ENCODE assay signal across 9 cellular contexts in the genomic region with DNA sequence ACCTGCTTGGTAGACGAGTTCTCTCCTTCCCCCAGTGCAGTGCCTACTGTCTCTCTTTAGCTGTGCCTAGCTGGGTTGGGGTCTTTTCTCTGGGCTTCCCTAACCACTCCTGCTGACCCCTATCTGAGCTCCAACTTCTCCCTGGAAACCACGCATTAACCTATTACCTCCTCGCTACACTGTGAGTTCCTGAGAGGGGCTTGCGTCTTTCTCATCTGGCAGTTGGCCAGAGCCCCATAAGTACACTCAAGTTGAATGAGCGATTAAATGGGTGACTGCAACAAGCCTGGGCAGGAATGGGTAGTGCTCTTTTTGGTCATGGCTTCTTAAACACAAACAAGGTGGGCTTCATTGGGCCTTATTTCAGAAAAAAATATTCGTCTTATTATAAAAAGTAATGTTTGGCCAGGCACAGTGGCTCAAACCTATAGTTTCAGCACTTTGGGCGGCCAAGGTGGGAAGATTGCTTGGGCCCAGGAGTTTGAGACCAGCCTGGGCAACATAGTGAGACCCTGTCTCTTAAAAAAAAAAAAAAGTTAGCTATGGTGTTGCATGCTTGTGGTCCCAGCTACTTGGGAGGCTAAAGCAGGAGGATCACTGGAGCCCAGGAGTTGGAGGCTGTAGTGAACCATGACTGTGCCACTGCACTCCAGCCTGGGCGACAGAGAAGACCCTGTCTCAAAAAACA. TPM values are rescaled to one million over a fixed set of nuclear protein-coding genes. Genes with fewer than 3 reads are reported as not detected.
DNase-seq lines count a peak whose midpoint lies in the region; ATAC-seq and TF ChIP-seq lines count a peak whose summit lies in the region.
"Had no signal": no experiment of that assay in that cellular context is flagged by ENCODE, and none has a peak within 500 bp of the region (broad histone marks: within the 10 kb centered on the region; RNA-seq: fewer than 3 reads in every experiment).

No MANE protein-coding gene starts in this region.

- H3K4me3 ChIP-seq in left ventricle myocardium inferior (no peak overlapping the region), PC-3 (ENCODE audit: low read length) (no peak overlapping the region), gastroesophageal sphincter (no peak overlapping the region), upper lobe of right lung (no peak overlapping the region), WERI-Rb-1 (ENCODE audit: low read depth, low read length) (no peak overlapping the region)
- H3K4me3 ChIP-seq: testis had no signal

- WGBS in gastroesophageal sphincter (ENCODE audit: low coverage in 1 of 2), 2 donors: 93% methylated on average over 7 of the region's 8 CpGs; no CpG with 5 or more reads in 1 of the 2 donors

- TF ChIP-seq EP300 in gastroesophageal sphincter (IDR thresholded peaks at IDR 0.05): no peak

- H3K36me3 ChIP-seq in left ventricle myocardium inferior: no peaks in the 10 kb centered on the region
- no peaks in the 10 kb centered on the region for H3K36me3 ChIP-seq in PC-3 (ENCODE audit: low read depth, low read length)
- H3K36me3 ChIP-seq in gastroesophageal sphincter: no peaks in the 10 kb centered on the region
- H3K36me3 ChIP-seq in upper lobe of right lung: no peaks in the 10 kb centered on the region
- H3K36me3 ChIP-seq in WERI-Rb-1: no peaks in the 10 kb centered on the region

- H3K9ac ChIP-seq in PC-3 (ENCODE audit: low read length): no peak overlapping the region

- peaks cover 81% of the 10 kb centered on the region for H3K4me1 ChIP-seq in left ventricle myocardium inferior
- H3K4me1 ChIP-seq in PC-3 (ENCODE audit: insufficient read depth, low read length): peaks cover 47% of the 10 kb centered on the region
- H3K4me1 ChIP-seq in gastroesophageal sphincter: peaks cover 9 to 93% (median 40%) of the 10 kb centered on the region in 3 donors
- peaks cover 48% of the 10 kb centered on the region for H3K4me1 ChIP-seq in upper lobe of right lung

- POLR2A ChIA-PET in PC-3 (lab: Charles Lee; ENCODE audit: unreplicated experiment): no interaction called here

- H2AFZ ChIP-seq in PC-3 (ENCODE audit: low read length): no peak overlapping the region

- ATAC-seq in Right ventricle myocardium inferior: no peak
- no peak for ATAC-seq in PC-3
- ATAC-seq in gastroesophageal sphincter: no peak
- no peak for ATAC-seq in upper lobe of right lung

- H3K9me2 ChIP-seq in PC-3 (replicated peaks; ENCODE audit: low read length): no peaks in the 10 kb centered on the region

- H4K20me1 ChIP-seq in PC-3 (ENCODE audit: low read length): no peaks in the 10 kb centered on the region

- no peak for TF ChIP-seq CTCF in left ventricle myocardium inferior (IDR thresholded peaks at IDR 0.05; ENCODE audit: borderline replicate concordance)
- TF ChIP-seq CTCF in PC-3 (conservative IDR thresholded peaks at IDR 0.05; ENCODE audit: low read depth, low read length): no peak
- no peak for TF ChIP-seq CTCF in gastroesophageal sphincter (IDR thresholded peaks at IDR 0.05)
- no peak for TF ChIP-seq CTCF in upper lobe of right lung (IDR thresholded peaks at IDR 0.05)
- no peak for TF ChIP-seq CTCF in WERI-Rb-1 (IDR thresholded peaks at IDR 0.05; ENCODE audit: low read depth, low read length)

- H3K9me3 ChIP-seq in left ventricle myocardium inferior (replicated peaks) (no peaks in the 10 kb centered on the region), PC-3 (ENCODE audit: low read length) (no peaks in the 10 kb centered on the region), gastroesophageal sphincter (no peaks in the 10 kb centered on the region), upper lobe of right lung (no peaks in the 10 kb centered on the region), WERI-Rb-1 (ENCODE audit: severe bottlenecking) (no peaks in the 10 kb centered on the region)
- H3K9me3 ChIP-seq: testis had no signal

- no peak for TF ChIP-seq POLR2A in gastroesophageal sphincter (IDR thresholded peaks at IDR 0.05)

- H3K79me2 ChIP-seq in PC-3 (ENCODE audit: low read length): no peaks in the 10 kb centered on the region

- H3K4me2 ChIP-seq in PC-3 (ENCODE audit: low read length): peak overlapping the region; percentile 36

- H3F3A ChIP-seq in PC-3 (ENCODE audit: low read length, unreplicated experiment): no peaks in the 10 kb centered on the region

- H3K27ac ChIP-seq in left ventricle myocardium inferior (replicated peaks) (peak overlapping the region; percentile 81), PC-3 (ENCODE audit: low read length) (peak overlapping the region; percentile 80), gastroesophageal sphincter (peak overlapping the region; percentile 25 to 89 (median 82)), upper lobe of right lung (peak overlapping the region; percentile 78), WERI-Rb-1 (no peak overlapping the region)
- H3K27ac ChIP-seq: testis had no signal

- BruUV-seq in PC-3 (replicated peaks; lab: Mats Ljungman, UMichigan): TSS peak; percentile 46

- no peaks in the 10 kb centered on the region for H3K27me3 ChIP-seq in left ventricle myocardium inferior (ENCODE audit: low read depth)
- no peaks in the 10 kb centered on the region for H3K27me3 ChIP-seq in PC-3 (ENCODE audit: low read length)
- H3K27me3 ChIP-seq in gastroesophageal sphincter: no peaks in the 10 kb centered on the region
- H3K27me3 ChIP-seq in upper lobe of right lung: no peaks in the 10 kb centered on the region
- no peaks in the 10 kb centered on the region for H3K27me3 ChIP-seq in WERI-Rb-1 (ENCODE audit: insufficient read depth, low read depth, severe bottlenecking)
- H3K27me3 ChIP-seq: testis had no signal

- CTCF ChIA-PET in PC-3 (lab: Charles Lee): no interaction called here

- DNase-seq in left ventricle myocardium inferior (no peak), Right ventricle myocardium inferior (ENCODE audit: missing footprints) (no peak), PC-3 (no peak), upper lobe of right lung (no peak), WERI-Rb-1 (no peak), SW 1271 (lab: John Stamatoyannopoulos, UW) (no peak), islet precursor cell (no peak)
- DNase-seq: testis had no signal

- intact Hi-C loops in left ventricle myocardium inferior (cut with micrococcal nuclease) (no loop called here), Right ventricle myocardium inferior (cut with DNase I) (loop anchor here (5.0 kb wide), 1 partner anchor 1097 kb away; a partner anchor contains a TSS), PC-3 (cut with micrococcal nuclease) (no loop called here), upper lobe of right lung (cut with DNase I) (no loop called here)

RNA-seq across cellular contexts. Expression of a gene that starts 41.4 kb away (rescaled TPM):
- total RNA-seq in left ventricle myocardium inferior: 83.6 TPM
- total RNA-seq in Right ventricle myocardium inferior: 89.9 TPM
- 45.9 and 57.9 TPM in 2 replicates for total RNA-seq in PC-3 (2014; rRNA removed)
- total RNA-seq in gastroesophageal sphincter: 100 to 1,000 TPM in 1 of 4 donors, 10 to 100 TPM in 3; 80.0 to 132 (median 93.2) TPM
- total RNA-seq in upper lobe of right lung: 92.4 TPM
